Comparison of ENCODE assay signal across 17 cellular contexts in the genomic region with DNA sequence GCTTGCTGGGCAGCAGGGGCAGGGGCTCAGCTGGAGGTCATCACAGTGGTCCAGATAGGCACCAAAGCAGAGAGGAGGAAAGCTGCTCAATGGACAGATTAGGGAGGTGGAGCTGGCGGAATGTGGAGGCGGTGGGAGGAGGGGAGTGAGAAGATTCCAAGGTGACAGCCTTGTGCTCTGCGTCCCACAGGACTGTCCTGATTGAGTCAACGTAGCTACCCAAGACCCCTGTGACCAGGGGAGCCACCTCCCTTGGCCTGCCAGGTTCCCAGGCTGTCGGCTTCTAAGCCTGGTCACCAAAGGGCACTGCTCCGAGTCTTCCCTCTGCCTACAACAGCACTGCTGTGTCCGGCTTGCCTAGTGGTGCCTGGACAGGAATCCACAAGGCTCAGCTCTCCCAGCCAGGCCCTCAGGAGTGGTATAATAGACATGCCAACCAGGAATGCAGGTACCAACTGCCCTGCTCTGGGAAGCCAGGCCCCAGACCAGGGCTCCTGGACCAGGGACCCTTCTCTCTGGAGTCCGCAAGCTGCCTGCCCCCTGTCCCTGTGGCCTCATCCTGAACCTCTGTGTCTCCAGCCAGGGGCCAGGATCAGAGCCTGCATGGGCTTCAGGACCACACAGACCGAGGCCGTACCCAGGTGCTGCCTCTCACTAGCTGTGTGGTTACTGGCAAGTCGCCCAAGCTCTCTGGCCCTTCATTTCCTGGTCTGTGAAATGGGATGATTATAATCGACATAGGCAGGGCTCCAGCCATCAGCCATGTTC.
DNase-seq lines count a peak whose midpoint lies in the region; ATAC-seq and TF ChIP-seq lines count a peak whose summit lies in the region.
"Had no signal": no experiment of that assay in that cellular context is flagged by ENCODE, and none has a peak within 500 bp of the region (broad histone marks: within the 10 kb centered on the region; RNA-seq: fewer than 3 reads in every experiment).

No MANE protein-coding gene starts in this region.

- ATAC-seq in effector memory CD8-positive, alpha-beta T cell (replicated peaks), result no peak
- no peak for ATAC-seq in stimulated activated effector memory CD8-positive, alpha-beta T cell treated with anti-CD3 and anti-CD28 coated beads, Interleukin-12 subunit alpha, Interleukin-12 subunit beta, amount 100 ng/mL, for 72 hours
- ATAC-seq in GM18868 (IDR thresholded peaks at IDR 0.05; ENCODE audit: unreplicated experiment), result no peak
- ATAC-seq: foreskin keratinocyte had no signal

- H3K4me1 Mint-ChIP-seq in MCF 10A (ENCODE audit: insufficient read depth, unreplicated experiment) (peaks cover 6% of the 10 kb centered on the region), mesothelial cell of epicardium (no peaks in the 10 kb centered on the region)
- peaks cover 60 to 61% of the 10 kb centered on the region in 2 donors for H3K4me1 Mint-ChIP-seq in effector memory CD8-positive, alpha-beta T cell (ENCODE audit: low read depth in 2 of 2)
- H3K4me1 Mint-ChIP-seq in stimulated activated effector memory CD8-positive, alpha-beta T cell treated with anti-CD3 and anti-CD28 coated beads, Interleukin-12 subunit alpha, Interleukin-12 subunit beta, amount 100 ng/mL, for 72 hours, result peaks cover 83% of the 10 kb centered on the region

- POLR2A ChIA-PET in MCF 10A (lab: Yijun Ruan, JAX), result interaction anchor here (0.6 kb wide), 1 partner anchor 1277 kb away, joined by 3 read pairs; no protein-coding TSS in a partner anchor

- H3K4me3 Mint-ChIP-seq in MCF 10A (ENCODE audit: unreplicated experiment) (no peak overlapping the region), mesothelial cell of epicardium (no peak overlapping the region)
- no peak overlapping the region for H3K4me3 Mint-ChIP-seq in effector memory CD8-positive, alpha-beta T cell
- no peak overlapping the region for H3K4me3 Mint-ChIP-seq in stimulated activated effector memory CD8-positive, alpha-beta T cell treated with anti-CD3 and anti-CD28 coated beads, Interleukin-12 subunit alpha, Interleukin-12 subunit beta, amount 100 ng/mL, for 72 hours
- H3K4me3 Mint-ChIP-seq: neural crest cell, type B pancreatic cell had no signal

- intact Hi-C loops in MCF 10A (cut with micrococcal nuclease) (no loop called here), mammary epithelial cell (cut with micrococcal nuclease) (no loop called here)

- H3K27me3 Mint-ChIP-seq in MCF 10A (ENCODE audit: insufficient read depth, unreplicated experiment) (no peaks in the 10 kb centered on the region), mesothelial cell of epicardium (ENCODE audit: low read depth) (no peaks in the 10 kb centered on the region)
- H3K27me3 Mint-ChIP-seq in effector memory CD8-positive, alpha-beta T cell, result no peaks in the 10 kb centered on the region
- H3K27me3 Mint-ChIP-seq: type B pancreatic cell had no signal

- no peaks in the 10 kb centered on the region for H4K20me1 ChIP-seq in mammary epithelial cell (ENCODE audit: insufficient read depth, low read length)

- peaks cover 11% of the 10 kb centered on the region for H3K36me3 ChIP-seq in mammary epithelial cell (ENCODE audit: insufficient read depth, low read length)

- H3K4me1 ChIP-seq in mammary epithelial cell (ENCODE audit: insufficient read depth, low read length), result no peaks in the 10 kb centered on the region
- H3K4me1 ChIP-seq: foreskin keratinocyte had no signal

- no peaks in the 10 kb centered on the region for H3K27me3 ChIP-seq in mammary epithelial cell (ENCODE audit: insufficient read depth, low read length)
- H3K27me3 ChIP-seq: foreskin keratinocyte had no signal

- H3K27ac Mint-ChIP-seq in MCF 10A (ENCODE audit: low read depth, unreplicated experiment) (peak overlapping the region; percentile 23), mesothelial cell of epicardium (no peak overlapping the region)
- peak overlapping the region; percentile 86 to 90 for H3K27ac Mint-ChIP-seq in effector memory CD8-positive, alpha-beta T cell
- peak overlapping the region; percentile 83 for H3K27ac Mint-ChIP-seq in stimulated activated effector memory CD8-positive, alpha-beta T cell treated with anti-CD3 and anti-CD28 coated beads, Interleukin-12 subunit alpha, Interleukin-12 subunit beta, amount 100 ng/mL, for 72 hours
- H3K27ac Mint-ChIP-seq: type B pancreatic cell had no signal

- in situ Hi-C loops in mammary epithelial cell (cut with MboI; ENCODE audit: low sequenced_read_pairs in 2 of 2), result loop anchor here in 1 of 2 donors (25.0 kb wide), 1 partner anchor 167 kb away; the partner anchor contains the start of gene UBTD2

- H3K9me3 ChIP-seq in mammary epithelial cell (replicated peaks; ENCODE audit: insufficient read depth, low read length), result no peaks in the 10 kb centered on the region

- H3K9me3 Mint-ChIP-seq in MCF 10A (ENCODE audit: unreplicated experiment), result no peaks in the 10 kb centered on the region
- no peaks in the 10 kb centered on the region for H3K9me3 Mint-ChIP-seq in effector memory CD8-positive, alpha-beta T cell
- no peaks in the 10 kb centered on the region for H3K9me3 Mint-ChIP-seq in stimulated activated effector memory CD8-positive, alpha-beta T cell treated with anti-CD3 and anti-CD28 coated beads, Interleukin-12 subunit alpha, Interleukin-12 subunit beta, amount 100 ng/mL, for 72 hours
- H3K9me3 Mint-ChIP-seq in mesothelial cell of epicardium, result peaks cover 9% of the 10 kb centered on the region

- peaks cover 32% of the 10 kb centered on the region for H3K79me2 ChIP-seq in mammary epithelial cell (ENCODE audit: insufficient read depth, low read length)

- CTCF ChIA-PET in MCF 10A (lab: Yijun Ruan, JAX) (interaction anchor here (0.5 to 2.3 kb wide), 6 partner anchors 9 to 376 kb away, joined by 3 to 6 read pairs (median 3); no protein-coding TSS in a partner anchor), mammary epithelial cell (lab: Charles Lee; ENCODE audit: low non-redundant PET) (no interaction called here)

- no peak for TF ChIP-seq CTCF in MCF 10A (IDR thresholded peaks at IDR 0.05; ENCODE audit: unreplicated experiment)
- TF ChIP-seq CTCF in mammary epithelial cell (conservative IDR thresholded peaks at IDR 0.05 in 1 of 2, IDR thresholded peaks at IDR 0.05 in 1 of 2; ENCODE audit: extremely low read depth in 1 of 2, insufficient read depth in 1 of 2, low read depth in 1 of 2, low read length in 2 of 2), result no peak
- TF ChIP-seq CTCF in mesothelial cell of epicardium (IDR thresholded peaks at IDR 0.05; ENCODE audit: unreplicated experiment), result no peak

- no peak overlapping the region for H3K4me2 ChIP-seq in mammary epithelial cell (ENCODE audit: insufficient read depth, low read depth, low read length)

- H3K27ac ChIP-seq in mammary epithelial cell (ENCODE audit: insufficient read depth, low read depth, low read length), result no peak overlapping the region
- H3K27ac ChIP-seq: foreskin keratinocyte had no signal

- H3K9ac ChIP-seq in mammary epithelial cell (ENCODE audit: insufficient read depth, low read length), result no peak overlapping the region

- H3K36me3 Mint-ChIP-seq in MCF 10A (ENCODE audit: insufficient read depth, unreplicated experiment), result peaks cover 23% of the 10 kb centered on the region
- peaks cover 76% of the 10 kb centered on the region for H3K36me3 Mint-ChIP-seq in effector memory CD8-positive, alpha-beta T cell (ENCODE audit: insufficient read depth)
- peaks cover 92% of the 10 kb centered on the region for H3K36me3 Mint-ChIP-seq in stimulated activated effector memory CD8-positive, alpha-beta T cell treated with anti-CD3 and anti-CD28 coated beads, Interleukin-12 subunit alpha, Interleukin-12 subunit beta, amount 100 ng/mL, for 72 hours
- peaks cover 8% of the 10 kb centered on the region for H3K36me3 Mint-ChIP-seq in mesothelial cell of epicardium

- no peak overlapping the region for H2AFZ ChIP-seq in mammary epithelial cell (ENCODE audit: low read depth, low read length)

- DNase-seq in MCF 10A (ENCODE audit: unreplicated experiment), result no peak
- no peak for DNase-seq in mammary epithelial cell
- peak; percentile 74 for DNase-seq in RPMI8226
- DNase-seq in effector memory CD8-positive, alpha-beta T cell, result no peak
- no peak for DNase-seq in stimulated activated effector memory CD8-positive, alpha-beta T cell treated with anti-CD3 and anti-CD28 coated beads, Interleukin-12 subunit alpha, Interleukin-12 subunit beta, amount 100 ng/mL, for 72 hours (ENCODE audit: low spot score in 2 of 2)
- no peak for DNase-seq in mesothelial cell of epicardium (ENCODE audit: low spot score in 2 of 2, unreplicated experiment in 2 of 2)
- no peak for DNase-seq in D341Med (ENCODE audit: low spot score)
- DNase-seq: activated CD4-positive, alpha-beta T cell treated with anti-CD3 and anti-CD28 coated beads, Interleukin-2, amount 50 U/mL, for 1 hour; DMS153; foreskin keratinocyte; NK-92 treated with Interleukin-12 subunit alpha and Interleukin-12 subunit beta, amount 100 ng/mL, for 24 hours; SIG-M5; stimulated activated CD4-positive, alpha-beta T cell treated with anti-CD3 and anti-CD28 coated beads, Interleukin-4, amount 100 ng/mL, for 24 hours; T1000 had no signal

- 98% methylated on average over 12 of the region's 12 CpGs for WGBS in mammary epithelial cell (ENCODE audit: low coverage, missing lambda C conversion rate)

- no peak overlapping the region for H3K4me3 ChIP-seq in mammary epithelial cell (replicated peaks in 1 of 3; ENCODE audit: insufficient read depth in 1 of 3, low read depth in 2 of 3, low read length in 3 of 3)

- BruUV-seq in MCF 10A (replicated peaks; lab: Mats Ljungman, UMichigan) (no TSS peak), mammary epithelial cell (replicated peaks; lab: Mats Ljungman, UMichigan) (no TSS peak)

- dilution Hi-C loops in mammary epithelial cell (cut with HindIII; ENCODE audit: low sequenced_read_pairs), result no loop called here
